In the genomic region with DNA sequence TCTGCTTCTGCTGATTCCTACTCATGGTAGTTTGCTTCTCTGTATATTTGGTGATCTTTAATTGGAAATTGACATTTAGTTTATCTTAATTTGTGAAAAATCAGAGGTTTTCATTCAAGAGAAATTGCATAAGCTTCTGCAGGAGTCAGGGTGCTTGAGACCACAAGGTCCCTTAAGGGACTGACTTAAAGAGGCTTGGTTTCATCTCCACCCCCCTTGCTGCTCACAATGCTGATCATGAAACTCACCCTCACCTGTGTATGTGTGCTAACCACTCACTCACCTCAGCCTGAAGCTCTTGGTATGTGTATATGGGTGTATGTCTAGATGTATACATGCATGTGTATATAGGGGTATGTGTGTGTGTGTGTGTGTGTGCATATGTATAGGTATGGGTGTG, we compare ENCODE assay signal across 26 cellular contexts. TPM values are rescaled to one million over a fixed set of nuclear protein-coding genes. Genes with fewer than 3 reads are reported as not detected.
DNase-seq lines count a peak whose midpoint lies in the region; ATAC-seq and TF ChIP-seq lines count a peak whose summit lies in the region.
"Had no signal": no experiment of that assay in that cellular context is flagged by ENCODE, and none has a peak within 500 bp of the region (broad histone marks: within the 10 kb centered on the region; RNA-seq: fewer than 3 reads in every experiment).

No MANE protein-coding gene starts in this region.

- H4K8ac ChIP-seq in mesenchymal stem cell (ENCODE audit: low read length), result no peak overlapping the region

- no peak overlapping the region for H2BK120ac ChIP-seq in mesenchymal stem cell (ENCODE audit: low read depth, low read length)

- H3K23ac ChIP-seq in mesenchymal stem cell (ENCODE audit: low read length in 2 of 2), result no peak overlapping the region

- peak overlapping the region; percentile 18 for H2AFZ ChIP-seq in mesenchymal stem cell (ENCODE audit: low read depth, low read length)
- H2AFZ ChIP-seq: GM23248, PC-9 had no signal

- H3K14ac ChIP-seq in mesenchymal stem cell (ENCODE audit: low read length in 2 of 2), result no peak overlapping the region

- H3K4me2 ChIP-seq in mesenchymal stem cell (ENCODE audit: low read length, poor library complexity, severe bottlenecking), result no peak overlapping the region
- H3K4me2 ChIP-seq: PC-9 had no signal

- no peak overlapping the region for H3K18ac ChIP-seq in mesenchymal stem cell (ENCODE audit: low read depth in 1 of 2, low read length in 2 of 2)

- H4K91ac ChIP-seq in mesenchymal stem cell (ENCODE audit: low read length), result no peak overlapping the region

- no peak overlapping the region for H2BK5ac ChIP-seq in mesenchymal stem cell (ENCODE audit: low read depth, low read length, poor library complexity, severe bottlenecking)

- no peaks in the 10 kb centered on the region for H3K4me1 ChIP-seq in right atrium auricular region
- no peaks in the 10 kb centered on the region for H3K4me1 ChIP-seq in heart left ventricle
- no peaks in the 10 kb centered on the region for H3K4me1 ChIP-seq in mesenchymal stem cell (ENCODE audit: control insufficient read depth, insufficient read depth, low read depth, low read length)
- H3K4me1 ChIP-seq: BE2C had no signal

- H3K4me3 ChIP-seq in right atrium auricular region, result no peak overlapping the region
- H3K4me3 ChIP-seq in heart left ventricle, result no peak overlapping the region
- no peak overlapping the region for H3K4me3 ChIP-seq in mesenchymal stem cell (ENCODE audit: insufficient read depth in 1 of 2, low read depth in 1 of 2, low read length in 2 of 2)
- H3K4me3 ChIP-seq: GM23248, K562, PC-9 had no signal

- H3K36me3 ChIP-seq in right atrium auricular region (no peaks in the 10 kb centered on the region), heart left ventricle (no peaks in the 10 kb centered on the region), mesenchymal stem cell (ENCODE audit: control insufficient read depth in 1 of 2, insufficient read depth in 2 of 2, low read depth in 1 of 2, low read length in 2 of 2) (no peaks in the 10 kb centered on the region)
- H3K36me3 ChIP-seq: BE2C had no signal

- H2AK5ac ChIP-seq in mesenchymal stem cell (ENCODE audit: low read length, severe bottlenecking), result no peak overlapping the region

- no peak for ATAC-seq in heart left ventricle
- peak; percentile 86 for ATAC-seq in GM19351 (IDR thresholded peaks at IDR 0.05; ENCODE audit: unreplicated experiment)
- peak; percentile 53 for ATAC-seq in HG03442 (IDR thresholded peaks at IDR 0.05; ENCODE audit: unreplicated experiment)
- no peak for ATAC-seq in GM19463 (IDR thresholded peaks at IDR 0.05; ENCODE audit: unreplicated experiment)
- no peak for ATAC-seq in GM19452 (IDR thresholded peaks at IDR 0.05; ENCODE audit: unreplicated experiment)
- no peak for ATAC-seq in HG03354 (IDR thresholded peaks at IDR 0.05; ENCODE audit: poor library complexity, severe bottlenecking, unreplicated experiment)
- ATAC-seq: K562 had no signal

- no peak overlapping the region for H3K9ac ChIP-seq in mesenchymal stem cell (ENCODE audit: low read length)
- H3K9ac ChIP-seq: GM23248 had no signal

- TF ChIP-seq CTCF in right atrium auricular region (IDR thresholded peaks at IDR 0.05) (no peak), heart left ventricle (IDR thresholded peaks at IDR 0.05) (no peak)

- no peak overlapping the region for H3K27ac ChIP-seq in right atrium auricular region
- no peak overlapping the region for H3K27ac ChIP-seq in heart left ventricle
- H3K27ac ChIP-seq in mesenchymal stem cell (ENCODE audit: low read length, poor library complexity, severe bottlenecking), result no peak overlapping the region
- H3K27ac ChIP-seq: GM23248, PC-9 had no signal

- intact Hi-C loops in heart left ventricle (cut with DNase I), result no loop called here

- H2BK12ac ChIP-seq in mesenchymal stem cell (ENCODE audit: low read length in 2 of 2), result no peak overlapping the region

- H2BK15ac ChIP-seq in mesenchymal stem cell (ENCODE audit: low read depth, poor library complexity, severe bottlenecking), result no peak overlapping the region

- DNase-seq in right atrium auricular region (ENCODE audit: low spot score) (peak; percentile 23), heart left ventricle (no peak), mesenchymal stem cell (no peak)
- DNase-seq: 8988T, ACHN, BE2C, GM23248, H7, Kasumi-1, NCI-H1092 treated with DMSO at 0.1 percent for 48 hours, NCI-H1436, NCI-H187, NCI-H524 treated with DMSO at 0.1 percent for 48 hours, NCI-H774, SHP77 had no signal

- H3K27me3 ChIP-seq in right atrium auricular region, result no peaks in the 10 kb centered on the region
- H3K27me3 ChIP-seq in heart left ventricle, result no peaks in the 10 kb centered on the region
- H3K27me3 ChIP-seq in mesenchymal stem cell (ENCODE audit: control insufficient read depth in 1 of 2, insufficient read depth in 1 of 2, low read length in 2 of 2), result peaks cover 10 to 13% of the 10 kb centered on the region in 2 experiments

- H3K79me1 ChIP-seq in mesenchymal stem cell (replicated peaks; ENCODE audit: low read length, poor library complexity, severe bottlenecking), result no peaks in the 10 kb centered on the region

- no peak overlapping the region for H3K4ac ChIP-seq in mesenchymal stem cell (ENCODE audit: low read depth in 1 of 2, low read length in 2 of 2)

- peaks cover 0 to 4% of the 10 kb centered on the region in 2 donors for H3K9me3 ChIP-seq in right atrium auricular region
- H3K9me3 ChIP-seq in heart left ventricle, result peaks cover 0 to 16% (median 0%) of the 10 kb centered on the region in 12 donors
- peaks cover 10% of the 10 kb centered on the region for H3K9me3 ChIP-seq in mesenchymal stem cell (ENCODE audit: control insufficient read depth, low read length)
- H3K9me3 ChIP-seq: BE2C had no signal

- TF ChIP-seq POLR2A in heart left ventricle (IDR thresholded peaks at IDR 0.05), result no peak

RNA-seq across cellular contexts. Expression of gene PGPEP1L, which starts 11.4 kb away (rescaled TPM):
- total RNA-seq in right atrium auricular region (1 to 10 TPM in 1 of 2 donors, under 1 TPM in 1; 0.74 to 1.3 TPM), heart left ventricle (1 to 10 TPM in 5 of 9 donors, under 1 TPM in 3, not detected in 1; 0.51 to 3.4 (median 1.4) TPM)
- 1 to 10 TPM in 1 of 2 donors, not detected in 1; 2.8 TPM for polyA plus RNA-seq in heart left ventricle
- not detected for polyA plus RNA-seq in mesenchymal stem cell (2013, experiment 1 of 2)
- polyA plus RNA-seq in mesenchymal stem cell (2013, experiment 2 of 2), result not detected
- total RNA-seq: Daoy; GM23248; H7; M059J; PC-9; RPMI7951; T-helper 1 cell treated with Interleukin-12 subunit alpha and Interleukin-12 subunit beta and Interleukin-4 antibody, amounts not matched to agents 30 ng/mL and 1 ng/mL, for 36 hours had no signal
- polyA plus RNA-seq: GM23248 had no signal

Comparison
In these comparisons a context has a peak if more than half of its experiments do, and no peak if none do; other contexts are left out.
1. ATAC-seq: peak in GM19351 (single experiment) and HG03442 (single experiment); none in heart left ventricle (0 of 4), GM19463 (single experiment), GM19452 (single experiment) and HG03354 (single experiment).